In genomic region chr7:12686894-12687212, GRCh38 we compare ENCODE assay signal across 8 cellular contexts. TPM values are rescaled to one million over a fixed set of nuclear protein-coding genes. Genes with fewer than 3 reads are reported as not detected.
A peak's percentile ranks its signal among the peaks of the same experiment; 100 is the strongest.
DNase-seq lines count a peak whose midpoint lies in the region; ATAC-seq, FAIRE-seq and TF ChIP-seq lines count a peak whose summit lies in the region.

No MANE protein-coding gene starts in this region.

- peak overlapping the region; percentile 81 to 100 for H3K4me3 ChIP-seq in kidney (ENCODE audit: low read length in 2 of 2)

- H3K36me3 ChIP-seq in kidney (ENCODE audit: control insufficient read depth in 1 of 2, insufficient read depth in 2 of 2, low read length in 2 of 2), result no peaks in the 10 kb centered on the region

- FAIRE-seq in kidney (lab: Jason Lieb, UNC), result no peak

- H3K4me3 Mint-ChIP-seq in T-helper 2 cell treated with Interferon-gamma antibody and Interleukin-4, amounts not matched to agents 5 μg/mL and 100 μg/mL, for 36 hours, result peak overlapping the region; percentile 96
- peak overlapping the region; percentile 92 for H3K4me3 Mint-ChIP-seq in activated T-helper 17 cell treated with anti-CD3 and anti-CD28 coated beads, Interleukin-2, amount 50 U/mL, for 72 hours

- H3K27ac ChIP-seq in kidney (ENCODE audit: low read depth in 2 of 2, low read length in 2 of 2) (peak overlapping the region; percentile 82 to 86), temporal lobe (ENCODE audit: low read depth, low read length) (peak overlapping the region; percentile 45)

- no peak for DNase-seq in T-helper 2 cell treated with Interferon-gamma antibody and Interleukin-4, amounts not matched to agents 5 μg/mL and 100 μg/mL, for 36 hours (ENCODE audit: low spot score)
- DNase-seq in T-helper 2 cell, result no peak
- DNase-seq in kidney, result no peak
- no peak for DNase-seq in NCI-H524 treated with DMSO at 0.1 percent for 48 hours (lab: John Stamatoyannopoulos, UW)
- DNase-seq in Ammon's horn (ENCODE audit: low spot score), result no peak
- DNase-seq in NCI-H146 (lab: John Stamatoyannopoulos, UW), result no peak

- H3K9me3 ChIP-seq in kidney (ENCODE audit: control insufficient read depth in 1 of 2, low read length in 2 of 2), result no peaks in the 10 kb centered on the region

- peaks cover 5% of the 10 kb centered on the region for H3K27me3 Mint-ChIP-seq in T-helper 2 cell treated with Interferon-gamma antibody and Interleukin-4, amounts not matched to agents 5 μg/mL and 100 μg/mL, for 36 hours (ENCODE audit: low read depth)
- no peaks in the 10 kb centered on the region for H3K27me3 Mint-ChIP-seq in activated T-helper 17 cell treated with anti-CD3 and anti-CD28 coated beads, Interleukin-2, amount 50 U/mL, for 72 hours

- peaks cover 11% of the 10 kb centered on the region for H3K36me3 Mint-ChIP-seq in T-helper 2 cell treated with Interferon-gamma antibody and Interleukin-4, amounts not matched to agents 5 μg/mL and 100 μg/mL, for 36 hours (ENCODE audit: low read depth)
- peaks cover 27% of the 10 kb centered on the region for H3K36me3 Mint-ChIP-seq in activated T-helper 17 cell treated with anti-CD3 and anti-CD28 coated beads, Interleukin-2, amount 50 U/mL, for 72 hours (ENCODE audit: low read depth)

- ATAC-seq in activated T-helper 17 cell treated with anti-CD3 and anti-CD28 coated beads, Interleukin-2, amount 50 U/mL, for 72 hours (replicated peaks), result peak; percentile 15

- no peak for TF ChIP-seq CTCF in kidney (IDR thresholded peaks at IDR 0.05; ENCODE audit: borderline replicate concordance, extremely low read depth, insufficient read depth)

- no peaks in the 10 kb centered on the region for H3K9me3 Mint-ChIP-seq in T-helper 2 cell treated with Interferon-gamma antibody and Interleukin-4, amounts not matched to agents 5 μg/mL and 100 μg/mL, for 36 hours
- H3K9me3 Mint-ChIP-seq in activated T-helper 17 cell treated with anti-CD3 and anti-CD28 coated beads, Interleukin-2, amount 50 U/mL, for 72 hours, result no peaks in the 10 kb centered on the region

- peak overlapping the region; percentile 97 for H3K27ac Mint-ChIP-seq in T-helper 2 cell treated with Interferon-gamma antibody and Interleukin-4, amounts not matched to agents 5 μg/mL and 100 μg/mL, for 36 hours
- H3K27ac Mint-ChIP-seq in activated T-helper 17 cell treated with anti-CD3 and anti-CD28 coated beads, Interleukin-2, amount 50 U/mL, for 72 hours, result peak overlapping the region; percentile 91

- intact Hi-C loops in kidney (cut with DNase I), result no loop called here

- H3K4me1 ChIP-seq in kidney (ENCODE audit: control insufficient read depth in 1 of 2, insufficient read depth in 1 of 2, low read depth in 1 of 2, low read length in 2 of 2), result peaks cover 0 to 2% of the 10 kb centered on the region in 2 donors

- peak overlapping the region in 1 of 2 donors; percentile 37 for H3K9ac ChIP-seq in kidney (ENCODE audit: low read length in 2 of 2)

- peaks cover 28% of the 10 kb centered on the region for H3K4me1 Mint-ChIP-seq in T-helper 2 cell treated with Interferon-gamma antibody and Interleukin-4, amounts not matched to agents 5 μg/mL and 100 μg/mL, for 36 hours (ENCODE audit: low read depth)
- peaks cover 10% of the 10 kb centered on the region for H3K4me1 Mint-ChIP-seq in activated T-helper 17 cell treated with anti-CD3 and anti-CD28 coated beads, Interleukin-2, amount 50 U/mL, for 72 hours

RNA-seq across cellular contexts. Expression of gene ARL4A, which starts 0.6 kb away (rescaled TPM):
- 10 to 100 TPM; 12.4 to 17.0 TPM for total RNA-seq in activated T-helper 17 cell treated with anti-CD3 and anti-CD28 coated beads, Interleukin-2, amount 50 U/mL, for 72 hours
- total RNA-seq in kidney, result 21.6 TPM
- 11.8 TPM for polyA plus RNA-seq in kidney (ENCODE audit: insufficient read depth, low read depth, low replicate concordance)
- total RNA-seq in temporal lobe, result 30.7 TPM
